Comparison of ENCODE assay signal across 1 cellular context in genomic region chr17:4623249-4623648, GRCh38.
TF ChIP-seq lines count a peak whose summit lies in the region.

No MANE protein-coding gene starts in this region.

TF ChIP-seq in IMR-90, 13 proteins besides CTCF, POLR2A, EP300 and RAD21 (continued from another document):
- TF ChIP-seq ELK1 (IDR thresholded peaks at IDR 0.05; ENCODE audit: borderline replicate concordance, low read depth, low read length) (no peak), RCOR1 (IDR thresholded peaks at IDR 0.05; ENCODE audit: insufficient replicate concordance, low read length) (no peak), MAZ (IDR thresholded peaks at IDR 0.05; ENCODE audit: borderline replicate concordance, low read depth, low read length) (no peak)
